In genomic region chr22:48603621-48604320, GRCh38 we compare ENCODE assay signal across 27 cellular contexts.
"Had no signal": no experiment of that assay in that cellular context is flagged by ENCODE, and none has a peak within 500 bp of the region (broad histone marks: within the 10 kb centered on the region; RNA-seq: fewer than 3 reads in every experiment).

No MANE protein-coding gene starts in this region.

- H3K4me1 Mint-ChIP-seq: activated B cell treated with CpG ODN at 0.5 μM for 24 hours; activated CD4-positive, alpha-beta T cell treated with anti-CD3 and anti-CD28 coated beads for 36 hours; activated CD8-positive, alpha-beta memory T cell treated with anti-CD3 and anti-CD28 coated beads, Interleukin-2, amount 10 ng/mL, durations not matched to agents 7 days and 5 days; stimulated activated memory B cell treated with anti-CD40 and anti-IgM and Interleukin-4, amounts not matched to agents 10 μg/mL and 1 μg/mL and 100 μg/mL, for 72 hours; stimulated activated naive CD8-positive, alpha-beta T cell treated with anti-CD3 and anti-CD28 coated beads, Interleukin-15, amount 100 ng/mL, for 72 hours had no signal

- H3K27ac Mint-ChIP-seq: activated B cell treated with CpG ODN at 0.5 μM for 24 hours; activated CD4-positive, alpha-beta T cell treated with anti-CD3 and anti-CD28 coated beads for 36 hours; activated CD8-positive, alpha-beta memory T cell treated with anti-CD3 and anti-CD28 coated beads, Interleukin-2, amount 10 ng/mL, durations not matched to agents 7 days and 5 days; activated CD8-positive, alpha-beta T cell treated with anti-CD3 and anti-CD28 coated beads, Interleukin-2, amount 10 ng/mL, durations not matched to agents 7 days and 5 days; activated naive CD4-positive, alpha-beta T cell treated with anti-CD3 and anti-CD28 coated beads, Interleukin-2, amount 50 U/mL, for 72 hours; activated T-cell treated with anti-CD3 and anti-CD28 coated beads, Interleukin-2, amount 50 U/mL, for 72 hours; stimulated activated memory B cell treated with anti-CD40 and anti-IgM and Interleukin-4, amounts not matched to agents 10 μg/mL and 1 μg/mL and 100 μg/mL, for 72 hours; stimulated activated naive CD8-positive, alpha-beta T cell treated with anti-CD3 and anti-CD28 coated beads, Interleukin-15, amount 100 ng/mL, for 72 hours; T-helper 2 cell treated with Interferon-gamma antibody and Interleukin-4, amounts not matched to agents 5 μg/mL and 100 μg/mL, for 36 hours had no signal

- H3K36me3 ChIP-seq: esophagus muscularis mucosa, left ventricle myocardium inferior, right lobe of liver, suprapubic skin, transverse colon had no signal

- H3K4me3 ChIP-seq: body of pancreas, esophagus muscularis mucosa, left ventricle myocardium inferior, lung, right lobe of liver, skin epidermis, suprapubic skin, transverse colon had no signal

- H3K27me3 ChIP-seq: body of pancreas, foreskin keratinocyte, right lobe of liver, suprapubic skin, transverse colon had no signal

- ATAC-seq: activated CD4-positive, alpha-beta T cell treated with anti-CD3 and anti-CD28 coated beads for 36 hours; activated CD8-positive, alpha-beta memory T cell treated with anti-CD3 and anti-CD28 coated beads, Interleukin-2, amount 10 ng/mL, durations not matched to agents 7 days and 5 days; activated CD8-positive, alpha-beta T cell treated with anti-CD3 and anti-CD28 coated beads, Interleukin-2, amount 10 ng/mL, durations not matched to agents 7 days and 5 days; activated naive CD4-positive, alpha-beta T cell treated with anti-CD3 and anti-CD28 coated beads, Interleukin-2, amount 50 U/mL, for 72 hours; activated T-cell treated with anti-CD3 and anti-CD28 coated beads, Interleukin-2, amount 50 U/mL, for 72 hours; body of pancreas; foreskin keratinocyte; stimulated activated memory B cell treated with anti-CD40 and anti-IgM and Interleukin-4, amounts not matched to agents 10 μg/mL and 1 μg/mL and 100 μg/mL, for 72 hours; stimulated activated naive CD8-positive, alpha-beta T cell treated with anti-CD3 and anti-CD28 coated beads, Interleukin-15, amount 100 ng/mL, for 72 hours had no signal

- H3K9me3 ChIP-seq: body of pancreas, right lobe of liver, suprapubic skin, transverse colon had no signal

- H3K4me3 Mint-ChIP-seq: activated B cell treated with CpG ODN at 0.5 μM for 24 hours; activated CD4-positive, alpha-beta T cell treated with anti-CD3 and anti-CD28 coated beads for 36 hours; activated CD8-positive, alpha-beta memory T cell treated with anti-CD3 and anti-CD28 coated beads, Interleukin-2, amount 10 ng/mL, durations not matched to agents 7 days and 5 days; activated CD8-positive, alpha-beta T cell treated with anti-CD3 and anti-CD28 coated beads, Interleukin-2, amount 10 ng/mL, durations not matched to agents 7 days and 5 days; activated T-cell treated with anti-CD3 and anti-CD28 coated beads, Interleukin-2, amount 50 U/mL, for 72 hours; stimulated activated memory B cell treated with anti-CD40 and anti-IgM and Interleukin-4, amounts not matched to agents 10 μg/mL and 1 μg/mL and 100 μg/mL, for 72 hours; stimulated activated naive CD8-positive, alpha-beta T cell treated with anti-CD3 and anti-CD28 coated beads, Interleukin-15, amount 100 ng/mL, for 72 hours; T-helper 2 cell treated with Interferon-gamma antibody and Interleukin-4, amounts not matched to agents 5 μg/mL and 100 μg/mL, for 36 hours had no signal

- H3K4me1 ChIP-seq: body of pancreas, esophagus muscularis mucosa, foreskin keratinocyte, left ventricle myocardium inferior, right lobe of liver, suprapubic skin, transverse colon had no signal

- H3K27me3 Mint-ChIP-seq: activated B cell treated with CpG ODN at 0.5 μM for 24 hours; activated CD4-positive, alpha-beta T cell treated with anti-CD3 and anti-CD28 coated beads for 36 hours; activated CD8-positive, alpha-beta memory T cell treated with anti-CD3 and anti-CD28 coated beads, Interleukin-2, amount 10 ng/mL, durations not matched to agents 7 days and 5 days; stimulated activated memory B cell treated with anti-CD40 and anti-IgM and Interleukin-4, amounts not matched to agents 10 μg/mL and 1 μg/mL and 100 μg/mL, for 72 hours; stimulated activated naive CD8-positive, alpha-beta T cell treated with anti-CD3 and anti-CD28 coated beads, Interleukin-15, amount 100 ng/mL, for 72 hours had no signal

- H3K27ac ChIP-seq: body of pancreas, esophagus muscularis mucosa, foreskin keratinocyte, left ventricle myocardium inferior, right lobe of liver, skin epidermis, suprapubic skin, transverse colon had no signal

- DNase-seq: activated B cell treated with CpG ODN at 0.5 μM for 24 hours; activated CD4-positive, alpha-beta T cell treated with anti-CD3 and anti-CD28 coated beads for 36 hours; activated CD8-positive, alpha-beta memory T cell treated with anti-CD3 and anti-CD28 coated beads, Interleukin-2, amount 10 ng/mL, durations not matched to agents 7 days and 5 days; activated CD8-positive, alpha-beta T cell treated with anti-CD3 and anti-CD28 coated beads, Interleukin-2, amount 10 ng/mL, durations not matched to agents 7 days and 5 days; activated naive CD4-positive, alpha-beta T cell; activated T-cell treated with anti-CD3 and anti-CD28 coated beads, Interleukin-2, amount 50 U/mL, for 72 hours; aorta; body of pancreas; cerebellar nuclear complex; cortex of kidney; foreskin keratinocyte; left ventricle myocardium inferior; occipital lobe; right lobe of liver; stimulated activated CD4-positive, alpha-beta T cell treated with anti-CD3 and anti-CD28 coated beads, Interleukin-12 subunit alpha, Interleukin-12 subunit beta, amount 100 ng/mL, for 4 hours; stimulated activated CD4-positive, alpha-beta T cell treated with anti-CD3 and anti-CD28 coated beads, Interleukin-4, amount 100 ng/mL, for 4 hours; stimulated activated CD8-positive, alpha-beta memory T cell treated with anti-CD3 and anti-CD28 coated beads, Interleukin-4, amount 100 ng/mL, for 48 hours; stimulated activated naive CD8-positive, alpha-beta T cell treated with anti-CD3 and anti-CD28 coated beads, Interleukin-15, amount 100 ng/mL, for 72 hours; T-helper 1 cell; transverse colon had no signal

- H3K36me3 Mint-ChIP-seq: stimulated activated memory B cell treated with anti-CD40 and anti-IgM and Interleukin-4, amounts not matched to agents 10 μg/mL and 1 μg/mL and 100 μg/mL, for 72 hours had no signal
